In genomic region chr12:93429448-93429847, GRCh38 we compare ENCODE assay signal across 1 cellular context.
TF ChIP-seq lines count a peak whose summit lies in the region.

No MANE protein-coding gene starts in this region.

TF ChIP-seq in K562, 482 proteins besides CTCF, POLR2A, EP300 and RAD21:
- no peak for TF ChIP-seq SMARCA5 (IDR thresholded peaks at IDR 0.05)
- no peak for TF ChIP-seq HDAC6 (IDR thresholded peaks at IDR 0.05; ENCODE audit: low read depth, low read length)
